17 cellular contexts compared by ENCODE assay signal in the genomic region with DNA sequence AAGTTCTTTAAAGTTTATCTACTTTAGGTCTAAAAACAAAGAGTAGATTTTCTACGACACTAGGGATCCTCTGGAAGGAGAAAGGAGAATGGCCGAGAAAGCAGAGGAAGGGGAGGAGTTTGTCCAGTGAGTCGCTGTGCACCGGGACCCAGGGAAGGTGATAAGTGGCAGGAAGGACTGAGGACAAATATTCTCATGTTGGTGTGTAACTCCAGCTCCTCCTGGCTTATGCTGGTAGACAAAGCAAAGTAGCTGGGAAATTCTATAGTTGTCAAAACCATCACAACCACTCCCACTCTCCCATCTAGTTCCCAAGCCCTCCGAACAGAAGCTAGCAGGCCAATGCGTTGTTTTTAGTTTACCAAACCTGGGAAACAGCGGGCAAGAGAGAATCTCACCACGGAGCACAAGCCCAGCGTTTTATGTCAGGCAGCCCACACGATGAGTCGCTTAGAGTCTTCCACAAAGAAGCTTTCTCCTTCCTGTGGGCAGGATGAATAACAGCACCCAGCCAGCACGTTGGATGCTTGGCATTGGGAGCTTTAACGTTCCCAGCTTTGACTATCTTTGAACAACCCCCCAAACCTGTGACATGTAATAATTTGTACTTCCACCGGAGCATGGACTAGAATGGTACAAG. TPM values are rescaled to one million over a fixed set of nuclear protein-coding genes. Genes with fewer than 3 reads are reported as not detected.
DNase-seq lines count a peak whose midpoint lies in the region; ATAC-seq and TF ChIP-seq lines count a peak whose summit lies in the region.
"Had no signal": no experiment of that assay in that cellular context is flagged by ENCODE, and none has a peak within 500 bp of the region (broad histone marks: within the 10 kb centered on the region; RNA-seq: fewer than 3 reads in every experiment).

No MANE protein-coding gene starts in this region.

- ATAC-seq in HG03571 (IDR thresholded peaks at IDR 0.05; ENCODE audit: unreplicated experiment): no peak

- no peaks in the 10 kb centered on the region for H3K4me1 Mint-ChIP-seq in activated naive CD8-positive, alpha-beta T cell treated with anti-CD3 and anti-CD28 coated beads for 36 hours
- H3K4me1 Mint-ChIP-seq: CD14-positive monocyte had no signal

- CTCF ChIA-PET in AG04449 (lab: Yijun Ruan, JAX): interaction anchor here (1.0 to 1.3 kb wide), 5 partner anchors 12 to 150 kb away, joined by 3 to 7 read pairs (median 4); no protein-coding TSS in a partner anchor

- POLR2A ChIA-PET in AG04449 (lab: Yijun Ruan, JAX): interaction anchor here (0.8 kb wide), 1 partner anchor 41 kb away, joined by 4 read pairs; no protein-coding TSS in a partner anchor

- H3K36me3 ChIP-seq in kidney epithelial cell (ENCODE audit: control insufficient read depth, insufficient read depth, low read length): no peaks in the 10 kb centered on the region
- no peaks in the 10 kb centered on the region for H3K36me3 ChIP-seq in WERI-Rb-1
- H3K36me3 ChIP-seq: uterus had no signal

- no peaks in the 10 kb centered on the region for H3K9me3 ChIP-seq in WERI-Rb-1 (ENCODE audit: severe bottlenecking)
- H3K9me3 ChIP-seq: uterus had no signal

- H3K27me3 ChIP-seq in kidney epithelial cell (ENCODE audit: control insufficient read depth, insufficient read depth, low read length) (no peaks in the 10 kb centered on the region), WERI-Rb-1 (ENCODE audit: insufficient read depth, low read depth, severe bottlenecking) (no peaks in the 10 kb centered on the region)
- H3K27me3 ChIP-seq: uterus had no signal

- H3K9me3 Mint-ChIP-seq in activated naive CD8-positive, alpha-beta T cell treated with anti-CD3 and anti-CD28 coated beads for 36 hours: no peaks in the 10 kb centered on the region
- H3K9me3 Mint-ChIP-seq: activated T-helper 2 cell treated with anti-CD3 and anti-CD28 coated beads, Interferon-gamma antibody, Interleukin-2, Interleukin-4, amounts not matched to agents 10 μg/mL and 5 μg/mL and 100 μg/mL, durations not matched to agents 14 hours and 24 hours and 36 hours; CD14-positive monocyte; memory B cell; T-helper 1 cell treated with Interleukin-12 subunit alpha and Interleukin-12 subunit beta and Interleukin-4 antibody, amounts not matched to agents 30 μg/mL and 1 μg/mL, for 36 hours had no signal

- H3K27me3 Mint-ChIP-seq in activated naive CD8-positive, alpha-beta T cell treated with anti-CD3 and anti-CD28 coated beads for 36 hours: peaks cover 24% of the 10 kb centered on the region

- no peak overlapping the region for H3K4me3 ChIP-seq in AG04449 (ENCODE audit: low read depth, low read length)
- no peak overlapping the region for H3K4me3 ChIP-seq in kidney epithelial cell (ENCODE audit: low read depth, low read length)
- H3K4me3 ChIP-seq in WERI-Rb-1 (ENCODE audit: low read depth, low read length): no peak overlapping the region
- H3K4me3 ChIP-seq: uterus had no signal

- DNase-seq in AG04449 (ENCODE audit: low read depth, low spot score) (peak; percentile 17), HT-29 (ENCODE audit: low spot score) (peak; percentile 44), amniotic epithelial cell (ENCODE audit: low read depth) (peak; percentile 67), kidney epithelial cell (ENCODE audit: low read depth) (peak; percentile 25), NCI-H345 (lab: John Stamatoyannopoulos, UW) (no peak), WERI-Rb-1 (no peak)
- no peak for DNase-seq in activated naive CD8-positive, alpha-beta T cell treated with anti-CD3 and anti-CD28 coated beads for 36 hours
- DNase-seq: GF-D8; NCI-H2171 treated with DMSO at 0.1 percent for 48 hours; stimulated activated CD4-positive, alpha-beta T cell treated with anti-CD3 and anti-CD28 coated beads, Interleukin-2, amount 100 ng/mL, for 24 hours; uterus had no signal

- no peak overlapping the region for H3K27ac Mint-ChIP-seq in activated naive CD8-positive, alpha-beta T cell treated with anti-CD3 and anti-CD28 coated beads for 36 hours
- H3K27ac Mint-ChIP-seq: activated T-helper 2 cell treated with anti-CD3 and anti-CD28 coated beads, Interferon-gamma antibody, Interleukin-2, Interleukin-4, amounts not matched to agents 10 μg/mL and 5 μg/mL and 100 μg/mL, durations not matched to agents 14 hours and 24 hours and 36 hours; CD14-positive monocyte; memory B cell; T-helper 1 cell treated with Interleukin-12 subunit alpha and Interleukin-12 subunit beta and Interleukin-4 antibody, amounts not matched to agents 30 μg/mL and 1 μg/mL, for 36 hours had no signal

- TF ChIP-seq CTCF in AG04449 (IDR thresholded peaks at IDR 0.05; ENCODE audit: insufficient read depth, low read length, missing control alignments): no peak
- TF ChIP-seq CTCF in kidney epithelial cell (IDR thresholded peaks at IDR 0.05; ENCODE audit: insufficient read depth, low read length, poor library complexity, severe bottlenecking): no peak
- no peak for TF ChIP-seq CTCF in WERI-Rb-1 (IDR thresholded peaks at IDR 0.05; ENCODE audit: low read depth, low read length)

- H3K4me3 Mint-ChIP-seq in activated naive CD8-positive, alpha-beta T cell treated with anti-CD3 and anti-CD28 coated beads for 36 hours: no peak overlapping the region
- H3K4me3 Mint-ChIP-seq: CD14-positive monocyte; memory B cell; T-helper 1 cell treated with Interleukin-12 subunit alpha and Interleukin-12 subunit beta and Interleukin-4 antibody, amounts not matched to agents 30 μg/mL and 1 μg/mL, for 36 hours had no signal

- H3K27ac ChIP-seq in WERI-Rb-1: no peak overlapping the region

- H3K36me3 Mint-ChIP-seq in activated naive CD8-positive, alpha-beta T cell treated with anti-CD3 and anti-CD28 coated beads for 36 hours: no peaks in the 10 kb centered on the region
- H3K36me3 Mint-ChIP-seq: CD14-positive monocyte, memory B cell had no signal

RNA-seq across cellular contexts. Expression of a gene that starts 32.9 kb away (rescaled TPM):
- total RNA-seq in HT-29 (2014; rRNA removed; shearing (Covaris generic)): 3.9 and 5.7 TPM in 2 replicates
- total RNA-seq in kidney epithelial cell: 1.7 and 2.2 TPM in 2 replicates
- under 1 TPM; 0.02 to 0.14 TPM for total RNA-seq in activated naive CD8-positive, alpha-beta T cell treated with anti-CD3 and anti-CD28 coated beads for 36 hours
- total RNA-seq: OCI-LY7 had no signal

Comparison
In these comparisons a context has a peak if more than half of its experiments do, and no peak if none do; other contexts are left out.
1. DNase-seq: peak in AG04449 (single experiment), HT-29 (single experiment), amniotic epithelial cell (single experiment) and kidney epithelial cell (single experiment); none in NCI-H345 (single experiment), WERI-Rb-1 (single experiment) and activated naive CD8-positive, alpha-beta T cell treated with anti-CD3 and anti-CD28 coated beads for 36 hours (single experiment).